Comparison of ENCODE assay signal across 14 cellular contexts in the genomic region with DNA sequence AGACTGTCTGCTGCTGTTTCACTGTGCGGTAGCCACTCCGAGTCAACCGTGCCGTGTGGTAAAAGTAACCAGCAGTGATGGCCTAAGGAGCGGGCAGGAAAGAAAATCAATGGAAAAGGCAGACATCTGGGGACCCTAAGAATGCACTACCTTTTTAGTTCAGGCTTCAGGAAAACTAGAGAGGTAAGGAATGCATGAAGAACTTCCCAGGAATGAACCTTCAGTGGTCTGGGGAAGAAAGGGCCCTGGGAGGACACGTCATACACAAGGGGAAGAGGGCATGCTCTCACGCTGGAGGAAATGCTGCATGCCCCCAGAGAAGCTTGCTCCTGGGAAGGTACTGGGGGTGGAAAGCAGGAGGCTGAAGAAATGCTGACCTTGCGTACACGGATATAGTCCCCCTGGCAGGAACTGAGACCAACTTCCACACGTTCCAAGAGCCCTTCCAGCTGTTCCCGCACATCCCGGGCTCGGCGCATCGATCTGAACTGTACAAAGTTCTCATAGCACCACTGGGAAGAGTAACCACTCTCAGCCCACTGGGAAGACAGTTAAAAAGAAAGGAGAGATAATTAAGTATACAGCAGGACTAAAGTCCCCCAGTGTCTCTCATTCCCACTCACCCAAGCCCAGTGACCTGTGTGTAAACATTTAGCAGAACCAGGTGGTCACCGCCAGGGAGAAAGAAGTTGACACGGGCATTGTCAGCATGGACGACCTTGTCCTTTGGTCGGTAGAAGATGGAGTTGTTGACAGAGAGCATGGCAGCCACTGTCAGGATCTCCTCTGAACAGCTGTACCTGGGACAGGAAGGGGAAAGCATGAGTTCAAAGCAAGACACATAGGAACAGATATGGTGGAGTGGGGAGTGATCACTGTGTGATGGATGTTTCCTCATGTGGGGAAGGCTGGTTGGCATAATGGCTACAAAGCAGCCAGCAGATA.
"Had no signal": no experiment of that assay in that cellular context is flagged by ENCODE, and none has a peak within 500 bp of the region (broad histone marks: within the 10 kb centered on the region; RNA-seq: fewer than 3 reads in every experiment).

No MANE protein-coding gene starts in this region.

- H3K27ac ChIP-seq: esophagus squamous epithelium, heart left ventricle, left lung, neural progenitor cell, parathyroid adenoma, upper lobe of left lung had no signal

- H3K4me1 Mint-ChIP-seq: neural progenitor cell had no signal

- H2AFZ ChIP-seq: neural progenitor cell, parathyroid adenoma had no signal

- DNase-seq: activated CD4-positive, alpha-beta T cell treated with anti-CD3 and anti-CD28 coated beads, Interleukin-2, amount 50 U/mL, for 1 hour; activated CD4-positive, CD25-positive, alpha-beta regulatory T cell; amniotic stem cell; esophagus squamous epithelium; heart left ventricle; mesendoderm; stimulated activated CD4-positive, alpha-beta T cell treated with anti-CD3 and anti-CD28 coated beads, Interleukin-4, amount 100 ng/mL, for 1 hour; stimulated activated CD8-positive, alpha-beta memory T cell treated with anti-CD3 and anti-CD28 coated beads, Interleukin-4, amount 100 ng/mL, for 48 hours; upper lobe of left lung had no signal

- H3K4me1 ChIP-seq: esophagus squamous epithelium, left lung, neural progenitor cell, parathyroid adenoma, upper lobe of left lung had no signal

- H3K4me2 ChIP-seq: neural progenitor cell had no signal

- H3K9me3 ChIP-seq: esophagus squamous epithelium, heart left ventricle, left lung, upper lobe of left lung had no signal

- H3K27me3 Mint-ChIP-seq: stimulated activated naive CD8-positive, alpha-beta T cell treated with anti-CD3 and anti-CD28 coated beads, Interleukin-15, Interleukin-2, amounts not matched to agents 100 ng/mL and 50 ng/mL, for 24 hours had no signal

- H3K4me3 Mint-ChIP-seq: neural progenitor cell; stimulated activated naive CD8-positive, alpha-beta T cell treated with anti-CD3 and anti-CD28 coated beads, Interleukin-15, Interleukin-2, amounts not matched to agents 100 ng/mL and 50 ng/mL, for 24 hours; T-helper 1 cell treated with Interleukin-12 subunit alpha and Interleukin-12 subunit beta and Interleukin-4 antibody, amounts not matched to agents 30 μg/mL and 1 μg/mL, for 36 hours had no signal

- ATAC-seq: left lung had no signal

- H3K79me2 ChIP-seq: parathyroid adenoma had no signal

- H3K27ac Mint-ChIP-seq: neural progenitor cell; stimulated activated naive CD8-positive, alpha-beta T cell treated with anti-CD3 and anti-CD28 coated beads, Interleukin-15, Interleukin-2, amounts not matched to agents 100 ng/mL and 50 ng/mL, for 24 hours; T-helper 1 cell treated with Interleukin-12 subunit alpha and Interleukin-12 subunit beta and Interleukin-4 antibody, amounts not matched to agents 30 μg/mL and 1 μg/mL, for 36 hours had no signal

- H3K36me3 ChIP-seq: neural progenitor cell had no signal

- H3K4me3 ChIP-seq: esophagus squamous epithelium, heart left ventricle, left lung, neural progenitor cell, upper lobe of left lung had no signal

- H3K9me3 Mint-ChIP-seq: neural progenitor cell; stimulated activated naive CD8-positive, alpha-beta T cell treated with anti-CD3 and anti-CD28 coated beads, Interleukin-15, Interleukin-2, amounts not matched to agents 100 ng/mL and 50 ng/mL, for 24 hours; T-helper 1 cell treated with Interleukin-12 subunit alpha and Interleukin-12 subunit beta and Interleukin-4 antibody, amounts not matched to agents 30 μg/mL and 1 μg/mL, for 36 hours had no signal

- H3K27me3 ChIP-seq: esophagus squamous epithelium, heart left ventricle, left lung, neural progenitor cell, upper lobe of left lung had no signal
